ENCODE assay signal across 8 cellular contexts in the genomic region with DNA sequence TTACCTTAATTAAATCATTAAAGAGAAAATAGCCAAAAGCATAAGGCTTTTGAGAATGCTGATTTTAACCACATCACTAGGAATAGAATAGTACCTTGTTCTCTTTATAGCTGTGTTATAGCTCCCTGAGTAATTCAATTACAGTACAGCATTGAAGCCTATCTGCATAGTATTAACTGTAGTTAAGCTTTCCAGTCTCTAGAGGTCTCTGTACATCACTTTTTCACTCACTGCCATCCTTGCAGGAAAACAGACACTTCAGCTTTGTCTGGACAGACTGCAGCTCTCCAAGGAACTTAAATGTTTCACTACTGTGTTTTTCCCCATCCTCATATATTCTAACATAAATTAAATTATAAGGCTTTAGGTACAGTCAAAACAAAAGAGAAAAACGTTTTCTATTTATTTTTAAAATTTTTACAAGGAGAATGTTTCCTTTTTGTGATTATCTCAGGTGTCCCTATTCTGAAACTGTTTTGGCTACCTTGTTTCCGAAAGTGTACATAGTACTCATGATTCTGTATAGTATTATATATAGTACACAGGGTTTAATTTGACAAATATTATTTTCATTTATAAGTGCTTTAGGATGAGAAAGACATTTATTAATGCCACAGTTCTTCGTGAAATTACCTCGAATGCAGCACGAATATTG.
DNase-seq lines count a peak whose midpoint lies in the region; ATAC-seq and TF ChIP-seq lines count a peak whose summit lies in the region.

No MANE protein-coding gene starts in this region.

- H3K27me3 ChIP-seq in HL-60 (ENCODE audit: insufficient read depth, poor library complexity, severe bottlenecking), result no peaks in the 10 kb centered on the region
- no peaks in the 10 kb centered on the region for H3K27me3 ChIP-seq in colonic mucosa

- DNase-seq in DMS 273 (lab: John Stamatoyannopoulos, UW; ENCODE audit: unreplicated experiment) (peak; percentile 69), HL-60 (ENCODE audit: low read depth in 1 of 2, low spot score in 1 of 2) (peak in 1 of 2 experiments; percentile 3), NCI-H82 (lab: John Stamatoyannopoulos, UW) (peak; percentile 77), colonic mucosa (no peak), lung microvascular endothelial cell (ENCODE audit: low read depth in 2 of 2) (peak; percentile 14 to 27)
- DNase-seq in stimulated activated CD4-positive, alpha-beta T cell treated with anti-CD3 and anti-CD28 coated beads, Interleukin-2, amount 100 ng/mL, for 48 hours, result no peak

- peak; percentile 75 for ATAC-seq in GM21381 (IDR thresholded peaks at IDR 0.05; ENCODE audit: unreplicated experiment)
- ATAC-seq in HG03025 (IDR thresholded peaks at IDR 0.05; ENCODE audit: low FRiP score, unreplicated experiment), result no peak

- H3K4me1 ChIP-seq in colonic mucosa, result no peaks in the 10 kb centered on the region

- no peaks in the 10 kb centered on the region for H3K9me3 ChIP-seq in colonic mucosa

- H3K4me3 ChIP-seq in HL-60 (replicated peaks; ENCODE audit: insufficient read depth, low read length), result no peak overlapping the region
- peak overlapping the region; percentile 8 for H3K4me3 ChIP-seq in colonic mucosa

- H3K9ac ChIP-seq in colonic mucosa (ENCODE audit: low read depth in 2 of 2, low read length in 2 of 2), result no peak overlapping the region

- H3K27ac ChIP-seq in HL-60 (replicated peaks), result no peak overlapping the region
- H3K27ac ChIP-seq in colonic mucosa, result no peak overlapping the region

- TF ChIP-seq CTCF in HL-60 (IDR thresholded peaks at IDR 0.05; ENCODE audit: insufficient read depth, low read length), result peak; percentile 20
- TF ChIP-seq CTCF in colonic mucosa (IDR thresholded peaks at IDR 0.05), result no peak

- intact Hi-C loops in colonic mucosa (cut with DNase I), result no loop called here

- H3K36me3 ChIP-seq in colonic mucosa, result no peaks in the 10 kb centered on the region

Comparison
In these comparisons a context has a peak if more than half of its experiments do, and no peak if none do; other contexts are left out.
1. DNase-seq: peak in DMS 273 (single experiment), NCI-H82 (single experiment) and lung microvascular endothelial cell (2 of 2); none in colonic mucosa (single experiment) and stimulated activated CD4-positive, alpha-beta T cell treated with anti-CD3 and anti-CD28 coated beads, Interleukin-2, amount 100 ng/mL, for 48 hours (0 of 2).